ENCODE assay signal across 8 cellular contexts in the genomic region with DNA sequence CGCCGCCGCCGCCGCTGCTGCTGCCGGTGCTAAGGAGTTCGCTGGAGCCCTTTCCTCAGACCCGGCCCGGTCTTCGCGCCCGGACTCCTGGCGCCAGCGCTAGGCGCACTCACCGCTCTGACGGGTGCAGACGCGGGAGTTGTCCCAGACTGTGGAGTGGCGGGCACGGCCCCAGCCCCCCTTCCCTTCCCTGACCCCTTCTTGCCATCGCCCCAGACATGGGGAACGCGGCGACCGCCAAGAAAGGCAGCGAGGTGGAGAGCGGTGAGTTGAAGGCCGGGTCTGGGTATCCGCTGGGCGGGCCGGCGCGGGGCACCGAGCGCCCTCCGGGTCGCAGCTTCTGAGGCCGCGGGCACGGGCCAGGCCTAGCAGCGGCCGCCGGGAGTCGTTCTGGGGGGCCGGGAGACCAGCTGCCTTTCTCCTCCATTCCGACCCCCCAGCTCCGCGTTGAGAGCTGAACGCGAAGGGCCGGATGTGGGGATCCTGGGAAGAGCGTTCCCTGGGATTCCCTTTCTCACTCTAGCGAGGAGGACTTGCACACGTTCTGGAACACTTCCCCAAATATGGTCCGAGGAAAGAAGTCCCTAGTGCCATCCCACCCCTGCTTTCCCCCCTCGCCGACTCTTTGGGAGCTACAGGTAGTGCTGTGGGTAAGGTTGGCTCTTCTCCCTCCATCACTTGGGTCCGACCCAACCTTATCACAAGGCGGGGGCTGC.
DNase-seq lines count a peak whose midpoint lies in the region; ATAC-seq and TF ChIP-seq lines count a peak whose summit lies in the region.

No MANE protein-coding gene starts in this region.

- H3K4me2 ChIP-seq in mesenchymal stem cell (ENCODE audit: low read length, poor library complexity, severe bottlenecking) = peak overlapping the region; percentile 99

- peak overlapping the region; percentile 64 for H4K91ac ChIP-seq in mesenchymal stem cell (ENCODE audit: low read length)

- H2AFZ ChIP-seq in mesenchymal stem cell (ENCODE audit: low read depth, low read length) = peak overlapping the region; percentile 92

- no peaks in the 10 kb centered on the region for H3K27me3 ChIP-seq in SJCRH30
- H3K27me3 ChIP-seq in effector memory CD4-positive, alpha-beta T cell (replicated peaks; ENCODE audit: control insufficient read depth, insufficient read depth, low read length, poor library complexity, severe bottlenecking) = no peaks in the 10 kb centered on the region
- no peaks in the 10 kb centered on the region for H3K27me3 ChIP-seq in mesenchymal stem cell (ENCODE audit: control insufficient read depth in 1 of 2, insufficient read depth in 1 of 2, low read length in 2 of 2)
- no peaks in the 10 kb centered on the region for H3K27me3 ChIP-seq in tibial artery

- H2BK15ac ChIP-seq in mesenchymal stem cell (ENCODE audit: low read depth, poor library complexity, severe bottlenecking) = no peak overlapping the region

- no peak overlapping the region for H2AK5ac ChIP-seq in mesenchymal stem cell (ENCODE audit: low read length, severe bottlenecking)

- H3K9ac ChIP-seq in mesenchymal stem cell (ENCODE audit: low read length) = peak overlapping the region; percentile 88

- TF ChIP-seq CTCF in tibial artery (IDR thresholded peaks at IDR 0.05) = no peak

- ATAC-seq in GM19324 (IDR thresholded peaks at IDR 0.05; ENCODE audit: low FRiP score, unreplicated experiment) = peak; percentile 52
- peak; percentile 43 for ATAC-seq in HG03196 (IDR thresholded peaks at IDR 0.05; ENCODE audit: unreplicated experiment)

- 2% methylated on average over 45 of the region's 60 CpGs for WGBS in mesenchymal stem cell

- H2BK12ac ChIP-seq in mesenchymal stem cell (ENCODE audit: low read length in 2 of 2) = peak overlapping the region; percentile 63 to 79

- H3K9me3 ChIP-seq in SJCRH30 (replicated peaks) (no peaks in the 10 kb centered on the region), mesenchymal stem cell (ENCODE audit: control insufficient read depth, low read length) (no peaks in the 10 kb centered on the region), tibial artery (no peaks in the 10 kb centered on the region)
- no peaks in the 10 kb centered on the region for H3K9me3 ChIP-seq in effector memory CD4-positive, alpha-beta T cell (ENCODE audit: control insufficient read depth, low read length)

- peak overlapping the region; percentile 11 for H2BK120ac ChIP-seq in mesenchymal stem cell (ENCODE audit: low read depth, low read length)

- H3K18ac ChIP-seq in mesenchymal stem cell (ENCODE audit: low read depth in 1 of 2, low read length in 2 of 2) = peak overlapping the region; percentile 87 to 88

- H3K79me1 ChIP-seq in mesenchymal stem cell (replicated peaks; ENCODE audit: low read length, poor library complexity, severe bottlenecking) = peaks cover 12% of the 10 kb centered on the region

- H3K23ac ChIP-seq in mesenchymal stem cell (ENCODE audit: low read length in 2 of 2) = peak overlapping the region in 1 of 2 experiments; percentile 99

- H2BK5ac ChIP-seq in mesenchymal stem cell (ENCODE audit: low read depth, low read length, poor library complexity, severe bottlenecking) = peak overlapping the region; percentile 10

- peaks cover 4% of the 10 kb centered on the region for H3K36me3 ChIP-seq in SJCRH30
- no peaks in the 10 kb centered on the region for H3K36me3 ChIP-seq in effector memory CD4-positive, alpha-beta T cell (ENCODE audit: control insufficient read depth, insufficient read depth, low read length)
- H3K36me3 ChIP-seq in mesenchymal stem cell (ENCODE audit: control insufficient read depth in 1 of 2, insufficient read depth in 2 of 2, low read depth in 1 of 2, low read length in 2 of 2) = no peaks in the 10 kb centered on the region
- no peaks in the 10 kb centered on the region for H3K36me3 ChIP-seq in tibial artery

- peak overlapping the region; percentile 92 for H3K4me3 ChIP-seq in SJCRH30
- H3K4me3 ChIP-seq in effector memory CD4-positive, alpha-beta T cell (ENCODE audit: insufficient read depth, low read depth, low read length, poor library complexity, severe bottlenecking) = peak overlapping the region; percentile 73
- peak overlapping the region; percentile 94 to 96 for H3K4me3 ChIP-seq in mesenchymal stem cell (ENCODE audit: insufficient read depth in 1 of 2, low read depth in 1 of 2, low read length in 2 of 2)
- peak overlapping the region; percentile 89 to 90 for H3K4me3 ChIP-seq in tibial artery

- peak overlapping the region; percentile 42 to 87 for H3K4ac ChIP-seq in mesenchymal stem cell (ENCODE audit: low read depth in 1 of 2, low read length in 2 of 2)

- DNase-seq in DMS53 (lab: John Stamatoyannopoulos, UW) (peak; percentile 81), SJCRH30 (peak; percentile 61 to 69), mesenchymal stem cell (peak; percentile 51), tibial artery (peak; percentile 47 to 68)
- no peak for DNase-seq in effector memory CD4-positive, alpha-beta T cell
- DNase-seq in central memory CD4-positive, alpha-beta T cell = no peak

- H3K4me1 ChIP-seq in SJCRH30 = peaks cover 4% of the 10 kb centered on the region; the same call in 1 of the 2 replicates
- H3K4me1 ChIP-seq in effector memory CD4-positive, alpha-beta T cell (ENCODE audit: control insufficient read depth, insufficient read depth, low read length, poor library complexity, severe bottlenecking) = no peaks in the 10 kb centered on the region
- H3K4me1 ChIP-seq in mesenchymal stem cell (ENCODE audit: control insufficient read depth, insufficient read depth, low read depth, low read length) = peaks cover 1% of the 10 kb centered on the region
- peaks cover 0 to 17% (median 8%) of the 10 kb centered on the region in 4 donors for H3K4me1 ChIP-seq in tibial artery

- intact Hi-C loops in tibial artery (cut with DNase I; ENCODE audit: low total_unique reads) = loop anchor here (5.0 kb wide), 2 partner anchors 44 to 81 kb away; a partner anchor contains a TSS

- H3K14ac ChIP-seq in mesenchymal stem cell (ENCODE audit: low read length in 2 of 2) = peak overlapping the region in 1 of 2 experiments; percentile 91

- H3K27ac ChIP-seq in SJCRH30 = peak overlapping the region; percentile 89
- no peak overlapping the region for H3K27ac ChIP-seq in effector memory CD4-positive, alpha-beta T cell (ENCODE audit: insufficient read depth, low read length, poor library complexity, severe bottlenecking)
- H3K27ac ChIP-seq in mesenchymal stem cell (ENCODE audit: low read length, poor library complexity, severe bottlenecking) = peak overlapping the region; percentile 37
- H3K27ac ChIP-seq in tibial artery = peak overlapping the region; percentile 86 to 91

- peak overlapping the region; percentile 75 for H4K8ac ChIP-seq in mesenchymal stem cell (ENCODE audit: low read length)

Comparison
In these comparisons a context has a peak if more than half of its experiments do, and no peak if none do; other contexts are left out.
1. DNase-seq: peak in DMS53 (single experiment), SJCRH30 (2 of 2), mesenchymal stem cell (single experiment) and tibial artery (2 of 2); none in effector memory CD4-positive, alpha-beta T cell (0 of 3) and central memory CD4-positive, alpha-beta T cell (single experiment).
2. Peak in every context shown above with its lines, with median percentiles within 50 percentile points of each other: H3K4me3 ChIP-seq.